In genomic region chr1:160837558-160838205, GRCh38 we compare ENCODE assay signal across 8 cellular contexts.
DNase-seq lines count a peak whose midpoint lies in the region; ATAC-seq lines count a peak whose summit lies in the region.

No MANE protein-coding gene starts in this region.

- H3K4me1 Mint-ChIP-seq in effector memory CD8-positive, alpha-beta T cell (ENCODE audit: low read depth in 2 of 2): peaks cover 66 to 85% of the 10 kb centered on the region in 2 donors

- DNase-seq in DMS79 treated with DMSO at 0.1 percent for 48 hours (lab: John Stamatoyannopoulos, UW): peak; percentile 33
- peak; percentile 51 for DNase-seq in activated CD4-positive, alpha-beta T cell treated with anti-CD3 and anti-CD28 coated beads for 24 hours (ENCODE audit: low read depth in 2 of 2)
- peak; percentile 82 to 84 (median 83) for DNase-seq in effector memory CD8-positive, alpha-beta T cell
- DNase-seq in stimulated activated CD4-positive, alpha-beta T cell treated with anti-CD3 and anti-CD28 coated beads, Interleukin-1b, Interleukin-23, amount 100 ng/mL, for 1 hour (ENCODE audit: low read depth in 2 of 2): peak; percentile 37 to 64
- DNase-seq in 8988T: no peak
- no peak for DNase-seq in cerebellar cortex (ENCODE audit: low spot score)

- peaks cover 47% of the 10 kb centered on the region for H3K36me3 Mint-ChIP-seq in effector memory CD8-positive, alpha-beta T cell (ENCODE audit: insufficient read depth)

- H3K9me3 Mint-ChIP-seq in effector memory CD8-positive, alpha-beta T cell: no peaks in the 10 kb centered on the region

- peak overlapping the region; percentile 73 to 80 for H3K4me3 Mint-ChIP-seq in effector memory CD8-positive, alpha-beta T cell

- no peaks in the 10 kb centered on the region for H3K27me3 Mint-ChIP-seq in effector memory CD8-positive, alpha-beta T cell

- ATAC-seq in GM19467 (IDR thresholded peaks at IDR 0.05; ENCODE audit: unreplicated experiment) (peak; percentile 58), HG03565 (IDR thresholded peaks at IDR 0.05; ENCODE audit: unreplicated experiment) (peak; percentile 67)
- peak; percentile 97 for ATAC-seq in effector memory CD8-positive, alpha-beta T cell (replicated peaks)

- H3K27ac Mint-ChIP-seq in effector memory CD8-positive, alpha-beta T cell: peak overlapping the region; percentile 82 to 94

Comparison
In these comparisons a context has a peak if more than half of its experiments do, and no peak if none do; other contexts are left out.
1. DNase-seq: peak in DMS79 treated with DMSO at 0.1 percent for 48 hours (single experiment), activated CD4-positive, alpha-beta T cell treated with anti-CD3 and anti-CD28 coated beads for 24 hours (2 of 2), effector memory CD8-positive, alpha-beta T cell (3 of 3) and stimulated activated CD4-positive, alpha-beta T cell treated with anti-CD3 and anti-CD28 coated beads, Interleukin-1b, Interleukin-23, amount 100 ng/mL, for 1 hour (2 of 2); none in 8988T (single experiment) and cerebellar cortex (single experiment).
2. Peak in every context shown above with its lines, with median percentiles within 50 percentile points of each other: ATAC-seq.